ENCODE assay signal across 28 cellular contexts in the genomic region with DNA sequence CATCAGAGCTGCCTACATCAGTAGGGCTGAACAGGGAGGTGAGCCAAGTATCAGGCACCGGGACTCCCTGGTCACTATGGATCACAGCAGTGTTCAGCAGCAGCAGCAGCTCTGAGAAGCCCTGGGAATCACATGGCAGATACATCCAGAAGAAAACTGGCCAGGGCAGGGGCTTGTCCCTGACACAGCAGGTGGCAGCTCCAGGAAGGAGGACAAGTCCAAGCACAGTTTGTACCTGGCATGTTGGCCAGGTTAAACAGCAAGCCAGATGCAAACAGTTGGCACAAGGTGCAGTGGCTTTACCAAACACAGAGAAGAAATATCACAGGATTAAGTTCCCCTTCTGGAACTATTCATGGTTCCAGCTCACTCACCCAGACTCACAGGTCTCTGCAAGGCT.
A peak's percentile ranks its signal among the peaks of the same experiment; 100 is the strongest.
DNase-seq lines count a peak whose midpoint lies in the region; ATAC-seq and TF ChIP-seq lines count a peak whose summit lies in the region.
"Had no signal": no experiment of that assay in that cellular context is flagged by ENCODE, and none has a peak within 500 bp of the region (broad histone marks: within the 10 kb centered on the region; RNA-seq: fewer than 3 reads in every experiment).

No MANE protein-coding gene starts in this region.

- H3K9me3 ChIP-seq in SK-N-SH: no peaks in the 10 kb centered on the region; the same call in 1 of the 2 replicates
- H3K9me3 ChIP-seq in esophagus (ENCODE audit: control insufficient read depth in 2 of 2, insufficient read depth in 1 of 2, low read depth in 1 of 2, low read length in 1 of 2): no peaks in the 10 kb centered on the region
- H3K9me3 ChIP-seq in upper lobe of right lung: no peaks in the 10 kb centered on the region
- H3K9me3 ChIP-seq: HAP-1, neutrophil, tibial nerve had no signal

- no CpG with 5 or more reads among the region's 1 CpG for WGBS in SK-N-SH (ENCODE audit: low lambda C conversion rate)
- 28 to 35% methylated on average over 1 of the region's 1 CpG for WGBS in esophagus, 2 donors

- no peak for DNase-seq in SK-N-SH
- DNase-seq in mucosa of gallbladder (ENCODE audit: low spot score): peak; percentile 27
- DNase-seq in upper lobe of right lung: no peak
- DNase-seq in activated T-helper 1 cell treated with anti-CD3 and anti-CD28 coated beads, Interleukin-12 subunit alpha, Interleukin-12 subunit beta, Interleukin-2, Interleukin-4 antibody, amounts not matched to agents 30 ng/mL and 10 ng/mL and 1 ng/mL, durations not matched to agents 14 hours and 24 hours and 36 hours (ENCODE audit: low spot score): no peak
- DNase-seq in NCI-H128 (lab: John Stamatoyannopoulos, UW; ENCODE audit: unreplicated experiment): no peak
- no peak for DNase-seq in stimulated activated naive B cell treated with anti-CD40 and anti-IgM and Interleukin-4, amounts not matched to agents 10 μg/mL and 1 μg/mL and 100 μg/mL, for 72 hours
- DNase-seq: activated CD4-positive, alpha-beta T cell treated with anti-CD3 and anti-CD28 coated beads for 1 hour; activated CD8-positive, alpha-beta memory T cell treated with anti-CD3 and anti-CD28 coated beads for 24 hours; activated naive CD4-positive, alpha-beta T cell treated with anti-CD3 and anti-CD28 coated beads for 36 hours; activated T-cell treated with anti-CD3 and anti-CD28 coated beads, Interleukin-2, amount 50 U/mL, for 48 hours; caudate nucleus; dermis blood vessel endothelial cell; immature natural killer cell; MM.1S; NCI-H1436 treated with DMSO at 0.1 percent for 48 hours; NCI-H774; retina; SHP77 treated with DMSO at 0.1 percent for 48 hours; stimulated activated CD4-positive, alpha-beta T cell treated with anti-CD3 and anti-CD28 coated beads, Interleukin-4, amount 100 ng/mL, for 24 hours; stimulated activated naive CD8-positive, alpha-beta T cell treated with anti-CD3 and anti-CD28 coated beads, Interleukin-15, Interleukin-2, amounts not matched to agents 100 U/mL and 50 U/mL, for 24 hours had no signal

- no peaks in the 10 kb centered on the region for H3K9me2 ChIP-seq in SK-N-SH

- TF ChIP-seq RAD21 in SK-N-SH (IDR thresholded peaks at IDR 0.05; ENCODE audit: low read length): no peak

- no peaks in the 10 kb centered on the region for H3K4me1 Mint-ChIP-seq in activated T-helper 1 cell treated with anti-CD3 and anti-CD28 coated beads, Interleukin-12 subunit alpha, Interleukin-12 subunit beta, Interleukin-2, Interleukin-4 antibody, amounts not matched to agents 30 ng/mL and 10 ng/mL and 1 ng/mL, durations not matched to agents 14 hours and 24 hours and 36 hours (ENCODE audit: low read depth)
- peaks cover 0 to 6% of the 10 kb centered on the region in 2 donors for H3K4me1 Mint-ChIP-seq in stimulated activated naive B cell treated with anti-CD40 and anti-IgM and Interleukin-4, amounts not matched to agents 10 μg/mL and 1 μg/mL and 100 μg/mL, for 72 hours
- H3K4me1 Mint-ChIP-seq: CD14-positive monocyte, immature natural killer cell had no signal

- no peaks in the 10 kb centered on the region for H4K20me1 ChIP-seq in SK-N-SH (ENCODE audit: insufficient read depth)

- CTCF ChIA-PET in SK-N-SH (lab: Yijun Ruan, JAX): interaction anchor here (0.9 to 1.5 kb wide), 2 partner anchors 12 to 143 kb away, joined by 3 to 5 read pairs; no protein-coding TSS in a partner anchor

- H3K4me3 ChIP-seq in SK-N-SH (ENCODE audit: low read depth in 2 of 2, low read length in 1 of 2) (no peak overlapping the region), esophagus (ENCODE audit: low read depth in 1 of 2, low read length in 2 of 2) (no peak overlapping the region), upper lobe of right lung (no peak overlapping the region)
- H3K4me3 ChIP-seq: HAP-1, lung, tibial nerve had no signal

- TF ChIP-seq CTCF in SK-N-SH (IDR thresholded peaks at IDR 0.05): no peak
- no peak for TF ChIP-seq CTCF in upper lobe of right lung (IDR thresholded peaks at IDR 0.05)

- H3K27ac Mint-ChIP-seq in activated T-helper 1 cell treated with anti-CD3 and anti-CD28 coated beads, Interleukin-12 subunit alpha, Interleukin-12 subunit beta, Interleukin-2, Interleukin-4 antibody, amounts not matched to agents 30 ng/mL and 10 ng/mL and 1 ng/mL, durations not matched to agents 14 hours and 24 hours and 36 hours: no peak overlapping the region
- no peak overlapping the region for H3K27ac Mint-ChIP-seq in stimulated activated naive B cell treated with anti-CD40 and anti-IgM and Interleukin-4, amounts not matched to agents 10 μg/mL and 1 μg/mL and 100 μg/mL, for 72 hours
- H3K27ac Mint-ChIP-seq: activated naive CD4-positive, alpha-beta T cell treated with anti-CD3 and anti-CD28 coated beads for 36 hours; CD14-positive monocyte; IgD-negative memory B cell; immature natural killer cell had no signal

- H3K4me1 ChIP-seq in SK-N-SH (ENCODE audit: control insufficient read depth in 1 of 2, insufficient read depth in 2 of 2, low read depth in 1 of 2, low read length in 1 of 2) (peaks cover 15 to 39% of the 10 kb centered on the region in 2 experiments; a peak in 3 of 4 replicates), esophagus (ENCODE audit: control insufficient read depth in 2 of 2, insufficient read depth in 2 of 2, low read length in 1 of 2) (peaks cover 4 to 19% of the 10 kb centered on the region in 2 donors), upper lobe of right lung (no peaks in the 10 kb centered on the region)
- H3K4me1 ChIP-seq: HAP-1 had no signal

- peaks cover 15% of the 10 kb centered on the region for H3F3A ChIP-seq in SK-N-SH (replicated peaks; ENCODE audit: insufficient read depth)

- H3K36me3 ChIP-seq in SK-N-SH (replicated peaks in 1 of 2; ENCODE audit: control insufficient read depth in 1 of 2, insufficient read depth in 2 of 2, low read length in 1 of 2) (peaks cover 3 to 7% of the 10 kb centered on the region in 2 experiments), esophagus (ENCODE audit: control insufficient read depth in 2 of 2, insufficient read depth in 2 of 2, low read length in 1 of 2) (no peaks in the 10 kb centered on the region), upper lobe of right lung (no peaks in the 10 kb centered on the region)
- H3K36me3 ChIP-seq: HAP-1, neutrophil, tibial nerve had no signal

- H3K36me3 Mint-ChIP-seq in activated T-helper 1 cell treated with anti-CD3 and anti-CD28 coated beads, Interleukin-12 subunit alpha, Interleukin-12 subunit beta, Interleukin-2, Interleukin-4 antibody, amounts not matched to agents 30 ng/mL and 10 ng/mL and 1 ng/mL, durations not matched to agents 14 hours and 24 hours and 36 hours (ENCODE audit: low read depth): no peaks in the 10 kb centered on the region
- H3K36me3 Mint-ChIP-seq in stimulated activated naive B cell treated with anti-CD40 and anti-IgM and Interleukin-4, amounts not matched to agents 10 μg/mL and 1 μg/mL and 100 μg/mL, for 72 hours: no peaks in the 10 kb centered on the region
- H3K36me3 Mint-ChIP-seq: CD14-positive monocyte, IgD-negative memory B cell, immature natural killer cell had no signal

- no peak overlapping the region for H2AFZ ChIP-seq in SK-N-SH (ENCODE audit: low read depth)

- H3K27me3 ChIP-seq in SK-N-SH (ENCODE audit: insufficient read depth) (no peaks in the 10 kb centered on the region), esophagus (ENCODE audit: control insufficient read depth in 1 of 2, insufficient read depth in 2 of 2, low read length in 2 of 2) (no peaks in the 10 kb centered on the region), upper lobe of right lung (no peaks in the 10 kb centered on the region)
- H3K27me3 ChIP-seq: tibial nerve had no signal

- H3K27me3 Mint-ChIP-seq in activated T-helper 1 cell treated with anti-CD3 and anti-CD28 coated beads, Interleukin-12 subunit alpha, Interleukin-12 subunit beta, Interleukin-2, Interleukin-4 antibody, amounts not matched to agents 30 ng/mL and 10 ng/mL and 1 ng/mL, durations not matched to agents 14 hours and 24 hours and 36 hours (ENCODE audit: insufficient read depth): peaks cover 2% of the 10 kb centered on the region
- peaks cover 13 to 25% of the 10 kb centered on the region in 2 donors for H3K27me3 Mint-ChIP-seq in stimulated activated naive B cell treated with anti-CD40 and anti-IgM and Interleukin-4, amounts not matched to agents 10 μg/mL and 1 μg/mL and 100 μg/mL, for 72 hours

- H3K4me3 Mint-ChIP-seq in activated T-helper 1 cell treated with anti-CD3 and anti-CD28 coated beads, Interleukin-12 subunit alpha, Interleukin-12 subunit beta, Interleukin-2, Interleukin-4 antibody, amounts not matched to agents 30 ng/mL and 10 ng/mL and 1 ng/mL, durations not matched to agents 14 hours and 24 hours and 36 hours: no peak overlapping the region
- no peak overlapping the region for H3K4me3 Mint-ChIP-seq in stimulated activated naive B cell treated with anti-CD40 and anti-IgM and Interleukin-4, amounts not matched to agents 10 μg/mL and 1 μg/mL and 100 μg/mL, for 72 hours
- H3K4me3 Mint-ChIP-seq: activated naive CD4-positive, alpha-beta T cell treated with anti-CD3 and anti-CD28 coated beads for 36 hours; CD14-positive monocyte; IgD-negative memory B cell; immature natural killer cell had no signal

- H3K27ac ChIP-seq in SK-N-SH (ENCODE audit: low read depth in 2 of 2, low read length in 1 of 2): peak overlapping the region in 1 of 2 experiments; percentile 48; a peak in 2 of 4 replicates
- H3K27ac ChIP-seq in esophagus (ENCODE audit: low read depth in 2 of 2, low read length in 1 of 2): peak overlapping the region; percentile 17 to 22
- no peak overlapping the region for H3K27ac ChIP-seq in upper lobe of right lung
- H3K27ac ChIP-seq: neutrophil, tibial nerve had no signal

- intact Hi-C loops in upper lobe of right lung (cut with DNase I): no loop called here
- intact Hi-C loops in activated T-helper 1 cell treated with anti-CD3 and anti-CD28 coated beads, Interleukin-12 subunit alpha, Interleukin-12 subunit beta, Interleukin-2, Interleukin-4 antibody, amounts not matched to agents 30 ng/mL and 10 ng/mL and 1 ng/mL, durations not matched to agents 14 hours and 24 hours and 36 hours (cut with micrococcal nuclease): no loop called here

- H3K79me2 ChIP-seq in SK-N-SH (ENCODE audit: insufficient read depth): peaks cover 23% of the 10 kb centered on the region

- H3K4me2 ChIP-seq in SK-N-SH: no peak overlapping the region

- no peaks in the 10 kb centered on the region for H3K9me3 Mint-ChIP-seq in activated T-helper 1 cell treated with anti-CD3 and anti-CD28 coated beads, Interleukin-12 subunit alpha, Interleukin-12 subunit beta, Interleukin-2, Interleukin-4 antibody, amounts not matched to agents 30 ng/mL and 10 ng/mL and 1 ng/mL, durations not matched to agents 14 hours and 24 hours and 36 hours
- H3K9me3 Mint-ChIP-seq in stimulated activated naive B cell treated with anti-CD40 and anti-IgM and Interleukin-4, amounts not matched to agents 10 μg/mL and 1 μg/mL and 100 μg/mL, for 72 hours: no peaks in the 10 kb centered on the region
- H3K9me3 Mint-ChIP-seq: activated naive CD4-positive, alpha-beta T cell treated with anti-CD3 and anti-CD28 coated beads for 36 hours; IgD-negative memory B cell; immature natural killer cell had no signal

- H3K9ac ChIP-seq in SK-N-SH: no peak overlapping the region

- POLR2A ChIA-PET in SK-N-SH (lab: Yijun Ruan, JAX): no interaction called here

- ATAC-seq in SK-N-SH treated with all-trans-retinoic acid at 6 μM for 48 hours (peak; percentile 4; the same call in 1 of the 3 replicates), upper lobe of right lung (peak; percentile 19)
- ATAC-seq in stimulated activated naive B cell treated with anti-CD40 and anti-IgM and Interleukin-4, amounts not matched to agents 10 μg/mL and 1 μg/mL and 100 μg/mL, for 72 hours (replicated peaks): no peak
- ATAC-seq: stimulated activated naive CD8-positive, alpha-beta T cell treated with anti-CD3 and anti-CD28 coated beads, Interleukin-15, Interleukin-2, amounts not matched to agents 100 U/mL and 50 U/mL, for 24 hours had no signal

- TF ChIP-seq EP300 in SK-N-SH (IDR thresholded peaks at IDR 0.05; ENCODE audit: borderline replicate concordance in 1 of 2, low read depth in 1 of 2, low read length in 1 of 2): no peak

Comparison
In these comparisons a context has a peak if more than half of its experiments do, and no peak if none do; other contexts are left out.
1. ATAC-seq: peak in SK-N-SH treated with all-trans-retinoic acid at 6 μM for 48 hours (single experiment) and upper lobe of right lung (single experiment); none in stimulated activated naive B cell treated with anti-CD40 and anti-IgM and Interleukin-4, amounts not matched to agents 10 μg/mL and 1 μg/mL and 100 μg/mL, for 72 hours (0 of 2).